8 cellular contexts compared by ENCODE assay signal in genomic region chr3:107117922-107118576, GRCh38.
DNase-seq lines count a peak whose midpoint lies in the region; ATAC-seq, FAIRE-seq and TF ChIP-seq lines count a peak whose summit lies in the region.

No MANE protein-coding gene starts in this region.

- no peak overlapping the region for H3K4me3 ChIP-seq in WERI-Rb-1 (ENCODE audit: low read depth, low read length)
- H3K4me3 ChIP-seq in heart right ventricle, result no peak overlapping the region
- no peak overlapping the region for H3K4me3 ChIP-seq in skeletal muscle cell (ENCODE audit: low read depth, low read length)

- DNase-seq in GM12892 (ENCODE audit: insufficient read length), result no peak
- peak; percentile 72 for DNase-seq in NAMALWA (ENCODE audit: low spot score)
- DNase-seq in WERI-Rb-1, result peak; percentile 67
- DNase-seq in heart right ventricle, result peak in 1 of 2 donors; percentile 58
- peak; percentile 64 for DNase-seq in skeletal muscle cell (ENCODE audit: low read depth)
- DNase-seq in SKM-1 treated with dmso at 0.1 percent for 144 hours (lab: John Stamatoyannopoulos, UW; ENCODE audit: unreplicated experiment), result no peak
- DNase-seq in central memory CD4-positive, alpha-beta T cell, result no peak

- no peak overlapping the region; the same call in 1 of the 2 replicates for H3K27ac ChIP-seq in WERI-Rb-1
- peak overlapping the region in 4 of 10 donors; percentile 9 to 32 (median 24) for H3K27ac ChIP-seq in heart right ventricle

- TF ChIP-seq POLR2A in GM12892 (IDR thresholded peaks at IDR 0.05; ENCODE audit: low read depth, low read length), result no peak

- H3K36me3 ChIP-seq in WERI-Rb-1 (no peaks in the 10 kb centered on the region), heart right ventricle (no peaks in the 10 kb centered on the region)

- no peaks in the 10 kb centered on the region for H3K27me3 ChIP-seq in WERI-Rb-1 (ENCODE audit: insufficient read depth, low read depth, severe bottlenecking)
- no peaks in the 10 kb centered on the region for H3K27me3 ChIP-seq in heart right ventricle

- intact Hi-C loops in heart right ventricle (cut with DNase I), result no loop called here

- ATAC-seq in heart right ventricle, result peak in 7 of 8 donors; percentile 47 to 83 (median 71)

- peak; percentile 37 for FAIRE-seq in A204.1 (lab: Jason Lieb, UNC)
- peak; percentile 67 for FAIRE-seq in GM12892 (lab: Jason Lieb, UNC)

- peaks cover 0 to 37% (median 11%) of the 10 kb centered on the region in 9 donors for H3K4me1 ChIP-seq in heart right ventricle

- TF ChIP-seq CTCF in WERI-Rb-1 (IDR thresholded peaks at IDR 0.05; ENCODE audit: low read depth, low read length) (peak; percentile 49), heart right ventricle (IDR thresholded peaks at IDR 0.05) (peak in 7 of 9 donors; percentile 32 to 63 (median 52))

- no peaks in the 10 kb centered on the region for H3K9me3 ChIP-seq in WERI-Rb-1 (ENCODE audit: severe bottlenecking)
- no peaks in the 10 kb centered on the region for H3K9me3 ChIP-seq in heart right ventricle

- WGBS in heart right ventricle, 2 donors, result 33 to 46% methylated on average over 10 of the region's 10 CpGs

Comparison
In these comparisons a context has a peak if more than half of its experiments do, and no peak if none do; other contexts are left out.
1. DNase-seq: peak in NAMALWA (single experiment), WERI-Rb-1 (single experiment) and skeletal muscle cell (single experiment); none in GM12892 (single experiment), SKM-1 treated with dmso at 0.1 percent for 144 hours (single experiment) and central memory CD4-positive, alpha-beta T cell (single experiment).